Comparison of ENCODE assay signal across 1 cellular context in genomic region chr10:30374353-30374752, GRCh38.
TF ChIP-seq lines count a peak whose summit lies in the region.

No MANE protein-coding gene starts in this region.

TF ChIP-seq in HCT116, 20 proteins besides CTCF, POLR2A, EP300 and RAD21 (continued from another document):
- no peak for TF ChIP-seq REST (IDR thresholded peaks at IDR 0.05; ENCODE audit: low read depth)
- TF ChIP-seq JUND (IDR thresholded peaks at IDR 0.05) = no peak
- TF ChIP-seq EZH2 (IDR thresholded peaks at IDR 0.05) = no peak
- no peak for TF ChIP-seq FOSL1 (IDR thresholded peaks at IDR 0.05; ENCODE audit: low read depth)
- TF ChIP-seq MAX (IDR thresholded peaks at IDR 0.05) = no peak
- TF ChIP-seq POLR2AphosphoS5 (IDR thresholded peaks at IDR 0.05; ENCODE audit: low read depth, low read length) = no peak
- no peak for TF ChIP-seq SRF (IDR thresholded peaks at IDR 0.05; ENCODE audit: low read depth)
